1 cellular context compared by ENCODE assay signal in genomic region chr17:75270218-75270965, GRCh38.
TF ChIP-seq lines count a peak whose summit lies in the region.

No MANE protein-coding gene starts in this region.

TF ChIP-seq in GM23338, 12 proteins besides CTCF, POLR2A, EP300 and RAD21 (continued from another document):
- TF ChIP-seq ZNF462 (CRISPR knock-in tag; IDR thresholded peaks at IDR 0.05) = no peak
- no peak; the same call in none of the 2 replicates for TF ChIP-seq POLR2AphosphoS5 (IDR thresholded peaks at IDR 0.05; ENCODE audit: low read depth)
